1 cellular context compared by ENCODE assay signal in the genomic region with DNA sequence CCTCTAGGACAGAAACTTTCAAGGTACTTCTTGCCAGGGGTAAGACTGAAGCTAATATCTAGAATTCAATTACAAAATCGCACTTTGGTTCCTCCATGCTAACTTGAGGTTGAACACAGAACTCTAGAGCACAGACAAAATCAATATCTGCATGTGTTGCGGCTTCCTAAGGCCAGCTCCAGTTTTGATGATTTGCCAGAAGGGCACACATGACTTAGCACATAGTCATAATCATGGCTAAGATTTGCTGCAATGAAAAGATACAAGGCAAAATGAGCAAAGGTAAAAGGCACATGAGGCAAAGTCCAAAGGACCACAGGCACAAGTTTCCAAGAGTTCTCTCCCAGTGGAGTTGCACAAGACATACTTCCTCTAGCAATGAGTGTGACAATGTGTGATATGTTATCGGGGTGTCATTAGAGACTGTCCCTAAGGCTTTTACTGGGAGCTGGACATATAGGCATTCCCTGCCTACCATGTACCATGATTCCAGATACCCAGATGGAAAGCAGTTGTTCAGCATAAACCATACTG.
TF ChIP-seq lines count a peak whose summit lies in the region.

No MANE protein-coding gene starts in this region.

TF ChIP-seq in SK-N-SH, 30 proteins besides CTCF, POLR2A, EP300 and RAD21 (continued from another document):
- TF ChIP-seq, protein P1, sequence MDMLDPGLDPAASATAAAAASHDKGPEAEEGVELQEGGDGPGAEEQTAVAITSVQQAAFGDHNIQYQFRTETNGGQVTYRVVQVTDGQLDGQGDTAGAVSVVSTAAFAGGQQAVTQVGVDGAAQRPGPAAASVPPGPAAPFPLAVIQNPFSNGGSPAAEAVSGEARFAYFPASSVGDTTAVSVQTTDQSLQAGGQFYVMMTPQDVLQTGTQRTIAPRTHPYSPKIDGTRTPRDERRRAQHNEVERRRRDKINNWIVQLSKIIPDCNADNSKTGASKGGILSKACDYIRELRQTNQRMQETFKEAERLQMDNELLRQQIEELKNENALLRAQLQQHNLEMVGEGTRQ (IDR thresholded peaks at IDR 0.05; ENCODE audit: borderline replicate concordance, low read depth, low read length), result no peak
- TF ChIP-seq GABPA (IDR thresholded peaks at IDR 0.05; ENCODE audit: low read depth) (no peak), NFIC (IDR thresholded peaks at IDR 0.05; ENCODE audit: borderline replicate concordance) (no peak), EZH2phosphoT487 (IDR thresholded peaks at IDR 0.05; ENCODE audit: borderline replicate concordance, low read depth) (no peak), POLR2AphosphoS5 (IDR thresholded peaks at IDR 0.05; ENCODE audit: low read depth, low read length) (no peak), ELF1 (IDR thresholded peaks at IDR 0.05) (no peak), TAF1 (IDR thresholded peaks at IDR 0.05; ENCODE audit: borderline replicate concordance, low read depth, low read length) (no peak), MXI1 (IDR thresholded peaks at IDR 0.05; ENCODE audit: low read depth, low read length) (no peak), RXRA (IDR thresholded peaks at IDR 0.05; ENCODE audit: borderline replicate concordance, low read depth) (no peak), RFX5 (IDR thresholded peaks at IDR 0.05; ENCODE audit: low read length) (no peak)
- TF ChIP-seq, protein P2, sequence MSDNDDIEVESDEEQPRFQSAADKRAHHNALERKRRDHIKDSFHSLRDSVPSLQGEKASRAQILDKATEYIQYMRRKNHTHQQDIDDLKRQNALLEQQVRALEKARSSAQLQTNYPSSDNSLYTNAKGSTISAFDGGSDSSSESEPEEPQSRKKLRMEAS (IDR thresholded peaks at IDR 0.05; ENCODE audit: low read depth), result no peak
TF ChIP-seq in SK-N-SH: peak in this region for 0.
